In the genomic region with DNA sequence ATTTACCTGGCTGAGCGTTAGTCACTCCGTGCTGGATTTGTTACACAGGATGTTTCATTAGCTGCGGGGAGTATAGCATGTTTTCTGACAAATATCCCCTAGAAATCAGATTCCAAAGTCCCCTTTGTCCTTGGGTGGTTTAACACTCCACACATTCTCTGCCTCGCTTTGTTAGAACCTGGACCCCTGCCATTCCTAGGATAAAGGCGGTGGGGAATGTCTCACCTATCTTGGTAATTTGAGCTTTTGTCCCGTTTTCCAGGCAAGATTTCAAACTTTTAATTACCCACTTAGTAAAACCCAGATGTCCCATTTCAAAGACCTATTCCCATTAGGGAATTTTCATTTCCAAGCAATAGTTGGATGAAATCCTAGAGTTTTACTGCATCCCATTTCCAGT, we compare ENCODE assay signal across 14 cellular contexts.
A peak's percentile ranks its signal among the peaks of the same experiment; 100 is the strongest.
DNase-seq lines count a peak whose midpoint lies in the region; ATAC-seq lines count a peak whose summit lies in the region.
"Had no signal": no experiment of that assay in that cellular context is flagged by ENCODE, and none has a peak within 500 bp of the region (broad histone marks: within the 10 kb centered on the region; RNA-seq: fewer than 3 reads in every experiment).

No MANE protein-coding gene starts in this region.

- no peaks in the 10 kb centered on the region for H3K4me1 Mint-ChIP-seq in effector memory CD8-positive, alpha-beta T cell (ENCODE audit: low read depth in 2 of 2)
- no peaks in the 10 kb centered on the region for H3K4me1 Mint-ChIP-seq in activated T-helper 2 cell treated with anti-CD3 and anti-CD28 coated beads, Interferon-gamma antibody, Interleukin-2, Interleukin-4, amounts not matched to agents 10 μg/mL and 5 μg/mL and 100 μg/mL, durations not matched to agents 14 hours and 24 hours and 36 hours (ENCODE audit: low read depth)

- H3K4me3 ChIP-seq in HUES64 (ENCODE audit: low read length) = no peak overlapping the region
- H3K4me3 ChIP-seq: skin epidermis, vagina had no signal

- peaks cover 2 to 8% of the 10 kb centered on the region in 2 donors for H3K9me3 Mint-ChIP-seq in effector memory CD8-positive, alpha-beta T cell
- H3K9me3 Mint-ChIP-seq in activated T-helper 2 cell treated with anti-CD3 and anti-CD28 coated beads, Interferon-gamma antibody, Interleukin-2, Interleukin-4, amounts not matched to agents 10 μg/mL and 5 μg/mL and 100 μg/mL, durations not matched to agents 14 hours and 24 hours and 36 hours = no peaks in the 10 kb centered on the region

- ATAC-seq in effector memory CD8-positive, alpha-beta T cell (replicated peaks) = no peak

- no peaks in the 10 kb centered on the region for H3K36me3 ChIP-seq in HUES64 (ENCODE audit: insufficient read depth, low read length)
- H3K36me3 ChIP-seq: vagina had no signal

- no peaks in the 10 kb centered on the region for H3K9me3 ChIP-seq in HUES64 (ENCODE audit: insufficient read depth, low read depth, low read length)
- H3K9me3 ChIP-seq: vagina had no signal

- WGBS in HUES64 = 24% methylated on average over 6 of the region's 6 CpGs

- peak overlapping the region; percentile 37; the same call in 1 of the 2 replicates for H3K9ac ChIP-seq in HUES64 (ENCODE audit: low read depth, low read length)
- H3K9ac ChIP-seq: KMS-11, parathyroid adenoma had no signal

- no peaks in the 10 kb centered on the region for H3K27me3 ChIP-seq in HUES64 (ENCODE audit: insufficient read depth, low read length)
- H3K27me3 ChIP-seq: vagina had no signal

- no peak overlapping the region for H3K27ac Mint-ChIP-seq in effector memory CD8-positive, alpha-beta T cell
- H3K27ac Mint-ChIP-seq in activated T-helper 2 cell treated with anti-CD3 and anti-CD28 coated beads, Interferon-gamma antibody, Interleukin-2, Interleukin-4, amounts not matched to agents 10 μg/mL and 5 μg/mL and 100 μg/mL, durations not matched to agents 14 hours and 24 hours and 36 hours = no peak overlapping the region

- peaks cover 0 to 6% of the 10 kb centered on the region in 2 donors for H3K27me3 Mint-ChIP-seq in effector memory CD8-positive, alpha-beta T cell
- H3K27me3 Mint-ChIP-seq in activated T-helper 2 cell treated with anti-CD3 and anti-CD28 coated beads, Interferon-gamma antibody, Interleukin-2, Interleukin-4, amounts not matched to agents 10 μg/mL and 5 μg/mL and 100 μg/mL, durations not matched to agents 14 hours and 24 hours and 36 hours (ENCODE audit: low read depth) = peaks cover 3% of the 10 kb centered on the region

- intact Hi-C loops in activated T-helper 2 cell treated with anti-CD3 and anti-CD28 coated beads, Interferon-gamma antibody, Interleukin-2, Interleukin-4, amounts not matched to agents 10 μg/mL and 5 μg/mL and 100 μg/mL, durations not matched to agents 14 hours and 24 hours and 36 hours (cut with micrococcal nuclease) = no loop called here

- no peak overlapping the region for H3K4me3 Mint-ChIP-seq in effector memory CD8-positive, alpha-beta T cell
- no peak overlapping the region for H3K4me3 Mint-ChIP-seq in activated T-helper 2 cell treated with anti-CD3 and anti-CD28 coated beads, Interferon-gamma antibody, Interleukin-2, Interleukin-4, amounts not matched to agents 10 μg/mL and 5 μg/mL and 100 μg/mL, durations not matched to agents 14 hours and 24 hours and 36 hours (ENCODE audit: low read depth)

- peaks cover 26% of the 10 kb centered on the region for H3K4me1 ChIP-seq in HUES64 (ENCODE audit: insufficient read depth, low read length)
- H3K4me1 ChIP-seq: parathyroid adenoma had no signal

- no peaks in the 10 kb centered on the region for H3K36me3 Mint-ChIP-seq in effector memory CD8-positive, alpha-beta T cell (ENCODE audit: insufficient read depth)
- H3K36me3 Mint-ChIP-seq in activated T-helper 2 cell treated with anti-CD3 and anti-CD28 coated beads, Interferon-gamma antibody, Interleukin-2, Interleukin-4, amounts not matched to agents 10 μg/mL and 5 μg/mL and 100 μg/mL, durations not matched to agents 14 hours and 24 hours and 36 hours (ENCODE audit: low read depth) = no peaks in the 10 kb centered on the region

- DNase-seq in NCI-H446 treated with DMSO at 0.1 percent for 48 hours (lab: John Stamatoyannopoulos, UW) (peak; percentile 86), iPS DF 19.7 (ENCODE audit: low read depth, low spot score) (peak; percentile 25), renal cortical epithelial cell (ENCODE audit: low read depth) (peak; percentile 19), dermis blood vessel endothelial cell (no peak)
- DNase-seq in effector memory CD8-positive, alpha-beta T cell = no peak
- DNase-seq in activated T-helper 2 cell treated with anti-CD3 and anti-CD28 coated beads, Interferon-gamma antibody, Interleukin-2, Interleukin-4, amounts not matched to agents 10 μg/mL and 5 μg/mL and 100 μg/mL, durations not matched to agents 14 hours and 24 hours and 36 hours (ENCODE audit: low spot score) = no peak
- DNase-seq: AML-193; stimulated activated CD8-positive, alpha-beta memory T cell treated with anti-CD3 and anti-CD28 coated beads, Interleukin-4, amount 100 ng/mL, for 48 hours had no signal

- peak overlapping the region; percentile 60; the same call in 1 of the 2 replicates for H3K27ac ChIP-seq in HUES64 (ENCODE audit: low read depth, low read length)
- H3K27ac ChIP-seq: KMS-11, parathyroid adenoma, RWPE1, skin epidermis, vagina had no signal

Comparison
In these comparisons a context has a peak if more than half of its experiments do, and no peak if none do; other contexts are left out.
1. DNase-seq: peak in NCI-H446 treated with DMSO at 0.1 percent for 48 hours (single experiment), iPS DF 19.7 (single experiment) and renal cortical epithelial cell (single experiment); none in effector memory CD8-positive, alpha-beta T cell (0 of 3), dermis blood vessel endothelial cell (single experiment) and activated T-helper 2 cell treated with anti-CD3 and anti-CD28 coated beads, Interferon-gamma antibody, Interleukin-2, Interleukin-4, amounts not matched to agents 10 μg/mL and 5 μg/mL and 100 μg/mL, durations not matched to agents 14 hours and 24 hours and 36 hours (single experiment).